1 cellular context compared by ENCODE assay signal in the genomic region with DNA sequence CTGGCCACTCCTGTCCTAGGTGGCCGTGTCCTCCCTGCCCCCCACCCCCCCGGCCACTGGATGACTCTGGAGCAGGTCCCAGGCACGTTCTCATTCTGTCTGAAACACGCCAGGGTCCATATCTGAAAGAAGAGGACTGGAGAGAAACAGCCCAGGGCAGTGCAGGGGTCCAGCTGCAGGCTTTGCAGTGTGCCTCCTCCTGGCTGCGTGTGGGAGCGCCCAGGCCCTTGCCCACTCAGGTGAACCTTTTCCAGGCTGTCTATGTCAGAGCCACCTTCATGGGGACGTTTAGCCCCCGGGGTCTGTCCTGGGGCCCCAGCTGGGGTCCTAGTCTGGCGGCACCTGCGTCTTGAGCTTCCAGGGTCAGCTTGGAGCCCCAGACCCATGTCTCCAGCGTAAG.
TF ChIP-seq lines count a peak whose summit lies in the region.

No MANE protein-coding gene starts in this region.

TF ChIP-seq in K562, 482 proteins besides CTCF, POLR2A, EP300 and RAD21:
- TF ChIP-seq, protein P1, sequence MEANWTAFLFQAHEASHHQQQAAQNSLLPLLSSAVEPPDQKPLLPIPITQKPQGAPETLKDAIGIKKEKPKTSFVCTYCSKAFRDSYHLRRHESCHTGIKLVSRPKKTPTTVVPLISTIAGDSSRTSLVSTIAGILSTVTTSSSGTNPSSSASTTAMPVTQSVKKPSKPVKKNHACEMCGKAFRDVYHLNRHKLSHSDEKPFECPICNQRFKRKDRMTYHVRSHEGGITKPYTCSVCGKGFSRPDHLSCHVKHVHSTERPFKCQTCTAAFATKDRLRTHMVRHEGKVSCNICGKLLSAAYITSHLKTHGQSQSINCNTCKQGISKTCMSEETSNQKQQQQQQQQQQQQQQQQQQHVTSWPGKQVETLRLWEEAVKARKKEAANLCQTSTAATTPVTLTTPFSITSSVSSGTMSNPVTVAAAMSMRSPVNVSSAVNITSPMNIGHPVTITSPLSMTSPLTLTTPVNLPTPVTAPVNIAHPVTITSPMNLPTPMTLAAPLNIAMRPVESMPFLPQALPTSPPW (CRISPR knock-in tag; IDR thresholded peaks at IDR 0.05): 0 out of 2 replicates have a peak, but pooled peaks have one; percentile 28
- no peak for TF ChIP-seq FOXK2 (conservative IDR thresholded peaks at IDR 0.05 in 1 of 2, IDR thresholded peaks at IDR 0.05 in 1 of 2; ENCODE audit: low read depth in 2 of 2)
